Comparison of ENCODE assay signal across 1 cellular context in genomic region chr18:74147779-74148542, GRCh38.
A peak's percentile ranks its signal among the peaks of the same experiment; 100 is the strongest.
TF ChIP-seq lines count a peak whose summit lies in the region.

FBXO15 (minus strand) TSS chr18:74147834; CDS start chr18:74147785, 49 bp downstream.
TIMM21 (plus strand) TSS chr18:74148523; CDS start chr18:74148809, 286 bp downstream.

TF ChIP-seq in HEK293, 187 proteins besides CTCF, POLR2A, EP300 and RAD21 (continued from another document and continues in another):
- TF ChIP-seq ELK4 (IDR thresholded peaks at IDR 0.05; ENCODE audit: borderline replicate concordance, low read depth, low read length) = no peak
- no peak for TF ChIP-seq ZFP69B (tag by site-specific recombination; IDR thresholded peaks at IDR 0.05)
- no peak for TF ChIP-seq MYNN (tag by site-specific recombination; IDR thresholded peaks at IDR 0.05; ENCODE audit: borderline replicate concordance)
- no peak for TF ChIP-seq ZNF221 (tag by site-specific recombination; IDR thresholded peaks at IDR 0.05; ENCODE audit: borderline replicate concordance)
- TF ChIP-seq ZNF16 (tag by site-specific recombination; IDR thresholded peaks at IDR 0.05; ENCODE audit: low read depth) = no peak
- TF ChIP-seq ZNF274 (IDR thresholded peaks at IDR 0.05; ENCODE audit: low read length) = no peak
- TF ChIP-seq ZNF274 (tag by site-specific recombination; IDR thresholded peaks at IDR 0.05; ENCODE audit: borderline replicate concordance) = no peak
- TF ChIP-seq ZNF626 (tag by site-specific recombination; IDR thresholded peaks at IDR 0.05) = no peak
- TF ChIP-seq ZNF510 (tag by site-specific recombination; IDR thresholded peaks at IDR 0.05; ENCODE audit: insufficient replicate concordance) = no peak
- 0 out of 2 replicates have a peak, but pooled peaks have one; percentile 45 for TF ChIP-seq ZNF24 (tag by site-specific recombination; IDR thresholded peaks at IDR 0.05)
- no peak for TF ChIP-seq SCRT1 (tag by site-specific recombination; IDR thresholded peaks at IDR 0.05; ENCODE audit: borderline replicate concordance)
- TF ChIP-seq ZNF792 (tag by site-specific recombination; IDR thresholded peaks at IDR 0.05) = no peak; the same call in 1 of the 2 replicates
- no peak for TF ChIP-seq SETDB1 (IDR thresholded peaks at IDR 0.05; ENCODE audit: insufficient read length, low read length)
- no peak for TF ChIP-seq ZNF239 (tag by site-specific recombination; IDR thresholded peaks at IDR 0.05)
- TF ChIP-seq ZFP37 (tag by site-specific recombination; IDR thresholded peaks at IDR 0.05) = peak; percentile 83; the same call in 1 of the 2 replicates
- peak; percentile 89 for TF ChIP-seq EGR2 (tag by site-specific recombination; IDR thresholded peaks at IDR 0.05; ENCODE audit: low read depth)
- peak; percentile 96 for TF ChIP-seq KLF1 (tag by site-specific recombination; IDR thresholded peaks at IDR 0.05)
- TF ChIP-seq ZNF174 (tag by site-specific recombination; IDR thresholded peaks at IDR 0.05) = no peak
- peak; percentile 80 for TF ChIP-seq ZXDB (tag by site-specific recombination; IDR thresholded peaks at IDR 0.05)
- TF ChIP-seq ZNF521 (tag by site-specific recombination; IDR thresholded peaks at IDR 0.05) = no peak
- no peak for TF ChIP-seq ZBTB1 (tag by site-specific recombination; IDR thresholded peaks at IDR 0.05)
- TF ChIP-seq ZFHX2 (tag by site-specific recombination; conservative IDR thresholded peaks at IDR 0.05) = peak; percentile 94
- TF ChIP-seq ZNF248 (tag by site-specific recombination; IDR thresholded peaks at IDR 0.05) = no peak
- no peak for TF ChIP-seq ZNF555 (tag by site-specific recombination; conservative IDR thresholded peaks at IDR 0.05)
- TF ChIP-seq ZNF175 (tag by site-specific recombination; IDR thresholded peaks at IDR 0.05) = no peak
- TF ChIP-seq ZNF654 (tag by site-specific recombination; IDR thresholded peaks at IDR 0.05; ENCODE audit: low read depth) = no peak
- no peak for TF ChIP-seq ZNF449 (tag by site-specific recombination; IDR thresholded peaks at IDR 0.05)
- no peak for TF ChIP-seq ZNF48 (tag by site-specific recombination; IDR thresholded peaks at IDR 0.05)
- no peak for TF ChIP-seq ZNF311 (tag by site-specific recombination; IDR thresholded peaks at IDR 0.05; ENCODE audit: borderline replicate concordance)
- no peak for TF ChIP-seq ZNF791 (tag by site-specific recombination; IDR thresholded peaks at IDR 0.05)
- no peak for TF ChIP-seq GLI4 (tag by site-specific recombination; IDR thresholded peaks at IDR 0.05)
- TF ChIP-seq ZNF664 (tag by site-specific recombination; IDR thresholded peaks at IDR 0.05) = no peak
- no peak for TF ChIP-seq ZNF549 (tag by site-specific recombination; IDR thresholded peaks at IDR 0.05)
- no peak for TF ChIP-seq HOXC10 (CRISPR knock-in tag; IDR thresholded peaks at IDR 0.05)
- no peak for TF ChIP-seq KLF17 (tag by site-specific recombination; IDR thresholded peaks at IDR 0.05)
- peak; percentile 84 for TF ChIP-seq YY1 (tag by site-specific recombination; IDR thresholded peaks at IDR 0.05)
- TF ChIP-seq HOXA7 (CRISPR knock-in tag; IDR thresholded peaks at IDR 0.05; ENCODE audit: borderline replicate concordance) = no peak
- no peak for TF ChIP-seq OSR2 (tag by site-specific recombination; IDR thresholded peaks at IDR 0.05)
- peak; percentile 35; the same call in 1 of the 2 replicates for TF ChIP-seq MZF1 (tag by site-specific recombination; IDR thresholded peaks at IDR 0.05; ENCODE audit: borderline replicate concordance)
- peak; percentile 99 for TF ChIP-seq PRDM4 (tag by site-specific recombination; IDR thresholded peaks at IDR 0.05)
- no peak for TF ChIP-seq GLI2 (tag by site-specific recombination; IDR thresholded peaks at IDR 0.05; ENCODE audit: borderline replicate concordance, low read depth)
- no peak; the same call in 1 of the 2 replicates for TF ChIP-seq ZNF777 (tag by site-specific recombination; IDR thresholded peaks at IDR 0.05; ENCODE audit: borderline replicate concordance)
- no peak for TF ChIP-seq ZBTB17 (tag by site-specific recombination; IDR thresholded peaks at IDR 0.05)
- TF ChIP-seq GFI1B (tag by site-specific recombination; IDR thresholded peaks at IDR 0.05) = no peak
- 0 out of 2 replicates have a peak, but pooled peaks have one; percentile 57 for TF ChIP-seq ZNF692 (tag by site-specific recombination; IDR thresholded peaks at IDR 0.05)
- TF ChIP-seq ZNF530 (tag by site-specific recombination; IDR thresholded peaks at IDR 0.05; ENCODE audit: low read depth) = no peak
- 0 out of 2 replicates have a peak, but pooled peaks have one; percentile 88 for TF ChIP-seq ZNF501 (tag by site-specific recombination; IDR thresholded peaks at IDR 0.05)
- TF ChIP-seq SP2 (tag by site-specific recombination; IDR thresholded peaks at IDR 0.05) = peak; percentile 41
- no peak for TF ChIP-seq ZNF155 (tag by site-specific recombination; IDR thresholded peaks at IDR 0.05)
- no peak for TF ChIP-seq ZNF223 (tag by site-specific recombination; IDR thresholded peaks at IDR 0.05)
- TF ChIP-seq, protein P1, sequence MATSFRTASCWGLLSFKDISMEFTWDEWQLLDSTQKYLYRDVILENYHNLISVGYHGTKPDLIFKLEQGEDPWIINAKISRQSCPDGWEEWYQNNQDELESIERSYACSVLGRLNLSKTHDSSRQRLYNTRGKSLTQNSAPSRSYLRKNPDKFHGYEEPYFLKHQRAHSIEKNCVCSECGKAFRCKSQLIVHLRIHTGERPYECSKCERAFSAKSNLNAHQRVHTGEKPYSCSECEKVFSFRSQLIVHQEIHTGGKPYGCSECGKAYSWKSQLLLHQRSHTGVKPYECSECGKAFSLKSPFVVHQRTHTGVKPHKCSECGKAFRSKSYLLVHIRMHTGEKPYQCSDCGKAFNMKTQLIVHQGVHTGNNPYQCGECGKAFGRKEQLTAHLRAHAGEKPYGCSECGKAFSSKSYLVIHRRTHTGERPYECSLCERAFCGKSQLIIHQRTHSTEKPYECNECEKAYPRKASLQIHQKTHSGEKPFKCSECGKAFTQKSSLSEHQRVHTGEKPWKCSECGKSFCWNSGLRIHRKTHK (tag by site-specific recombination; IDR thresholded peaks at IDR 0.05) = no peak
- TF ChIP-seq, protein P2, sequence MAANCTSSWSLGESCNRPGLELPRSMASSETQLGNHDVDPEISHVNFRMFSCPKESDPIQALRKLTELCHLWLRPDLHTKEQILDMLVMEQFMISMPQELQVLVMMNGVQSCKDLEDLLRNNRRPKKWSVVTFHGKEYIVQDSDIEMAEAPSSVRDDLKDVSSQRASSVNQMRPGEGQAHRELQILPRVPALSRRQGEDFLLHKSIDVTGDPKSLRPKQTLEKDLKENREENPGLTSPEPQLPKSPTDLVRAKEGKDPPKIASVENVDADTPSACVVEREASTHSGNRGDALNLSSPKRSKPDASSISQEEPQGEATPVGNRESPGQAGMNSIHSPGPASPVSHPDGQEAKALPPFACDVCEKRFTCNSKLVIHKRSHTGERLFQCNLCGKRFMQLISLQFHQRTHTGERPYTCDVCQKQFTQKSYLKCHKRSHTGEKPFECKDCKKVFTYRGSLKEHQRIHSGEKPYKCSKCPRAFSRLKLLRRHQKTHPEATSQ (tag by site-specific recombination; IDR thresholded peaks at IDR 0.05) = no peak
- TF ChIP-seq BCL11B (tag by site-specific recombination; IDR thresholded peaks at IDR 0.05; ENCODE audit: low read depth) = no peak
- no peak for TF ChIP-seq ZNF621 (tag by site-specific recombination; IDR thresholded peaks at IDR 0.05)
- TF ChIP-seq HOXD13 (CRISPR knock-in tag; IDR thresholded peaks at IDR 0.05; ENCODE audit: borderline replicate concordance) = no peak
- TF ChIP-seq TCF7L2 (IDR thresholded peaks at IDR 0.05; ENCODE audit: borderline replicate concordance, low read depth, low read length) = no peak
- TF ChIP-seq YY2 (tag by site-specific recombination; IDR thresholded peaks at IDR 0.05) = peak; percentile 96
- TF ChIP-seq SP7 (tag by site-specific recombination; IDR thresholded peaks at IDR 0.05) = peak; percentile 42; the same call in 1 of the 2 replicates
- peak; percentile 41; the same call in 1 of the 2 replicates for TF ChIP-seq ZNF366 (tag by site-specific recombination; conservative IDR thresholded peaks at IDR 0.05)
